In genomic region chr4:120446051-120446567, GRCh38 we compare ENCODE assay signal across 12 cellular contexts.
A peak's percentile ranks its signal among the peaks of the same experiment; 100 is the strongest.
DNase-seq lines count a peak whose midpoint lies in the region; ATAC-seq and TF ChIP-seq lines count a peak whose summit lies in the region.
"Had no signal": no experiment of that assay in that cellular context is flagged by ENCODE, and none has a peak within 500 bp of the region (broad histone marks: within the 10 kb centered on the region; RNA-seq: fewer than 3 reads in every experiment).

No MANE protein-coding gene starts in this region.

- DNase-seq in SW480 (ENCODE audit: low spot score) = peak; percentile 23
- no peak for DNase-seq in sciatic nerve (ENCODE audit: low spot score)
- no peak for DNase-seq in type B pancreatic cell (ENCODE audit: extremely low spot score, unreplicated experiment)
- DNase-seq in immature natural killer cell = no peak
- DNase-seq in activated CD4-positive, alpha-beta T cell treated with anti-CD3 and anti-CD28 coated beads for 48 hours = no peak
- DNase-seq: activated CD4-positive, alpha-beta T cell treated with anti-CD3 and anti-CD28 coated beads, Interleukin-2, amount 10 ng/mL, durations not matched to agents 7 days and 5 days; amniotic stem cell; CD4-positive, CD25-positive, alpha-beta regulatory T cell; stimulated activated naive CD4-positive, alpha-beta T cell treated with Interleukin-2 at 50 U/mL for 16 hours had no signal

- H3K4me1 Mint-ChIP-seq in type B pancreatic cell (ENCODE audit: unreplicated experiment) = no peaks in the 10 kb centered on the region
- H3K4me1 Mint-ChIP-seq in immature natural killer cell = no peaks in the 10 kb centered on the region
- H3K4me1 Mint-ChIP-seq: CD4-positive, CD25-positive, alpha-beta regulatory T cell had no signal

- intact Hi-C loops in sciatic nerve (cut with DNase I) = no loop called here

- H3K9me3 Mint-ChIP-seq in type B pancreatic cell = no peaks in the 10 kb centered on the region
- peaks cover 2 to 10% (median 4%) of the 10 kb centered on the region in 6 donors for H3K9me3 Mint-ChIP-seq in immature natural killer cell
- H3K9me3 Mint-ChIP-seq: activated CD4-positive, alpha-beta T cell treated with anti-CD3 and anti-CD28 coated beads, Interleukin-2, amount 10 ng/mL, durations not matched to agents 7 days and 5 days had no signal

- no peaks in the 10 kb centered on the region for H3K36me3 Mint-ChIP-seq in type B pancreatic cell
- H3K36me3 Mint-ChIP-seq in immature natural killer cell = no peaks in the 10 kb centered on the region
- H3K36me3 Mint-ChIP-seq: CD4-positive, CD25-positive, alpha-beta regulatory T cell had no signal

- H3K4me3 Mint-ChIP-seq in type B pancreatic cell (no peak overlapping the region), immature natural killer cell (no peak overlapping the region)
- H3K4me3 Mint-ChIP-seq: activated CD4-positive, alpha-beta T cell treated with anti-CD3 and anti-CD28 coated beads, Interleukin-2, amount 10 ng/mL, durations not matched to agents 7 days and 5 days; CD4-positive, CD25-positive, alpha-beta regulatory T cell had no signal

- peak; percentile 90 for ATAC-seq in GM18861 (IDR thresholded peaks at IDR 0.05; ENCODE audit: unreplicated experiment)
- peak; percentile 89 for ATAC-seq in GM21515 (IDR thresholded peaks at IDR 0.05; ENCODE audit: unreplicated experiment)
- ATAC-seq in HG03064 (IDR thresholded peaks at IDR 0.05; ENCODE audit: low read depth, unreplicated experiment) = peak; percentile 92
- ATAC-seq in sciatic nerve = no peak

- no peak for TF ChIP-seq CTCF in type B pancreatic cell (conservative IDR thresholded peaks at IDR 0.05)

- H3K27me3 Mint-ChIP-seq in type B pancreatic cell (no peaks in the 10 kb centered on the region), immature natural killer cell (ENCODE audit: low read depth in 3 of 3) (peaks cover 0 to 3% (median 2%) of the 10 kb centered on the region in 3 donors)
- H3K27me3 Mint-ChIP-seq: CD4-positive, CD25-positive, alpha-beta regulatory T cell had no signal

- no peak overlapping the region for H3K27ac Mint-ChIP-seq in type B pancreatic cell
- no peak overlapping the region for H3K27ac Mint-ChIP-seq in immature natural killer cell
- H3K27ac Mint-ChIP-seq: activated CD4-positive, alpha-beta T cell treated with anti-CD3 and anti-CD28 coated beads, Interleukin-2, amount 10 ng/mL, durations not matched to agents 7 days and 5 days; CD4-positive, CD25-positive, alpha-beta regulatory T cell had no signal
